Comparison of ENCODE assay signal across 9 cellular contexts in genomic region chr2:44974064-44974715, GRCh38. TPM values are rescaled to one million over a fixed set of nuclear protein-coding genes. Genes with fewer than 3 reads are reported as not detected.
A peak's percentile ranks its signal among the peaks of the same experiment; 100 is the strongest.
DNase-seq lines count a peak whose midpoint lies in the region; ATAC-seq and TF ChIP-seq lines count a peak whose summit lies in the region.
"Had no signal": no experiment of that assay in that cellular context is flagged by ENCODE, and none has a peak within 500 bp of the region (broad histone marks: within the 10 kb centered on the region; RNA-seq: fewer than 3 reads in every experiment).

No MANE protein-coding gene starts in this region.

- ATAC-seq in esophagus mucosa, result peak; percentile 67
- ATAC-seq in GM18511 (IDR thresholded peaks at IDR 0.05; ENCODE audit: unreplicated experiment), result no peak
- ATAC-seq in GM19328 (IDR thresholded peaks at IDR 0.05; ENCODE audit: unreplicated experiment), result no peak

- H3K27me3 ChIP-seq in HL-60 (ENCODE audit: insufficient read depth, poor library complexity, severe bottlenecking) (no peaks in the 10 kb centered on the region), vagina (no peaks in the 10 kb centered on the region)

- intact Hi-C loops in vagina (cut with DNase I), result no loop called here

- DNase-seq in Caki2 (ENCODE audit: low read depth), result peak; percentile 27
- peak in 1 of 2 experiments; percentile 18 for DNase-seq in HL-60 (ENCODE audit: low read depth in 1 of 2, low spot score in 1 of 2)
- peak; percentile 70 for DNase-seq in NCI-H82 treated with DMSO at 0.1 percent for 48 hours (lab: John Stamatoyannopoulos, UW; ENCODE audit: unreplicated experiment)
- no peak for DNase-seq in stimulated activated naive CD4-positive, alpha-beta T cell treated with Interleukin-2 at 50 U/mL for 16 hours (lab: John Stamatoyannopoulos, UW)
- no peak for DNase-seq in vagina (ENCODE audit: extremely low spot score in 2 of 2)

- no peaks in the 10 kb centered on the region for H3K9me3 ChIP-seq in vagina
- H3K9me3 ChIP-seq: suprapubic skin had no signal

- no peak overlapping the region for H3K4me3 ChIP-seq in HL-60 (replicated peaks; ENCODE audit: insufficient read depth, low read length)
- H3K4me3 ChIP-seq in vagina, result no peak overlapping the region
- H3K4me3 ChIP-seq: suprapubic skin had no signal

- no peak for TF ChIP-seq POLR2A in vagina (IDR thresholded peaks at IDR 0.05)

- H3K36me3 ChIP-seq in vagina, result no peaks in the 10 kb centered on the region
- H3K36me3 ChIP-seq: suprapubic skin had no signal

- H3K27ac ChIP-seq in HL-60 (replicated peaks) (no peak overlapping the region), vagina (no peak overlapping the region)
- H3K27ac ChIP-seq: suprapubic skin had no signal

- H3K4me1 ChIP-seq in vagina, result no peaks in the 10 kb centered on the region
- H3K4me1 ChIP-seq: suprapubic skin had no signal

- in situ Hi-C loops in Caki2 (cut with HindIII; ENCODE audit: low pct_unique_long_range_greater_than_20kb, low sequenced_read_pairs), result no loop called here

- TF ChIP-seq CTCF in HL-60 (IDR thresholded peaks at IDR 0.05; ENCODE audit: insufficient read depth, low read length), result peak; percentile 14
- TF ChIP-seq CTCF in vagina (IDR thresholded peaks at IDR 0.05), result peak in 1 of 3 experiments; percentile 25

RNA-seq across cellular contexts. Expression of gene SIX3, which starts 32.7 kb away (rescaled TPM):
- not detected in 2 replicates for total RNA-seq in Caki2 (2014; rRNA removed; shearing (Covaris generic); ENCODE audit: low replicate concordance)
- total RNA-seq in esophagus mucosa (not detected), vagina (not detected)

RNA-seq across cellular contexts. Expression of gene SIX2, which starts 35.1 kb away (rescaled TPM):
- total RNA-seq in Caki2 (2014; rRNA removed; shearing (Covaris generic); ENCODE audit: low replicate concordance), result 6.8 and 7.3 TPM in 2 replicates
- total RNA-seq in esophagus mucosa (0.12 TPM), vagina (16.7 TPM)

Comparison
In these comparisons a context has a peak if more than half of its experiments do, and no peak if none do; other contexts are left out.
1. DNase-seq: peak in Caki2 (single experiment) and NCI-H82 treated with DMSO at 0.1 percent for 48 hours (single experiment); none in stimulated activated naive CD4-positive, alpha-beta T cell treated with Interleukin-2 at 50 U/mL for 16 hours (single experiment) and vagina (0 of 2).